20 cellular contexts compared by ENCODE assay signal in the genomic region with DNA sequence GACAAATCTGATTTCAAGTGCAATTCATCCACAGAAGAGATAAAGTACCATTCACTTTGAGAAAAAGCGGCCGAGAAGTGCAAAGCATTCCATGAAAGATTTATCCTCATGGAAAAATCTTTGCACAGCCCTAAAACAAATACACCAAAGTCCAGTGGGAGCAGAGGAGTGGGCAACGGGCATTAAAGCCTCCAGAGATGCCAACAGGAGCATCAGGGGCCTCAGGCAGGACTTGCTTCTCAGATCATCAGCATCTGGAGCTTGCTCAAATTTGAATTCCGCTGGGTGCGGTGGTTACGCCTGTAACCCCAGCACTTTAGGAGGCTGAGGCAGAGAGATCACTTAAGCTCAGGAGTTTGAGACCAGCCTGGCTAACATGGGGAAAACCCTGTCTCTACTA.
"Had no signal": no experiment of that assay in that cellular context is flagged by ENCODE, and none has a peak within 500 bp of the region (broad histone marks: within the 10 kb centered on the region; RNA-seq: fewer than 3 reads in every experiment).

No MANE protein-coding gene starts in this region.

- H3K4me1 ChIP-seq: SJSA1 had no signal

- H3K27ac ChIP-seq: HL-60, SJSA1 had no signal

- H3K27me3 ChIP-seq: MG63, SJSA1 had no signal

- DNase-seq: Karpas-422, KG1, MG63, NCI-H1092, NCI-H1105 treated with DMSO at 0.1 percent for 48 hours, NCI-H1417 treated with DMSO at 0.1 percent for 48 hours, NCI-H187, NCI-H2029, NCI-H2081 treated with DMSO at 0.1 percent for 48 hours, NCI-H2171, NCI-H226, NCI-H446, NCI-H510A, NCI-H524 treated with DMSO at 0.1 percent for 48 hours, NCI-H774, Right ventricle myocardium superior, RPMI8226, SIG-M5 had no signal

- H3K4me3 ChIP-seq: MG63, SJSA1 had no signal

- H3K9me3 ChIP-seq: MG63, SJSA1 had no signal
